Comparison of ENCODE assay signal across 2 cellular contexts in the genomic region with DNA sequence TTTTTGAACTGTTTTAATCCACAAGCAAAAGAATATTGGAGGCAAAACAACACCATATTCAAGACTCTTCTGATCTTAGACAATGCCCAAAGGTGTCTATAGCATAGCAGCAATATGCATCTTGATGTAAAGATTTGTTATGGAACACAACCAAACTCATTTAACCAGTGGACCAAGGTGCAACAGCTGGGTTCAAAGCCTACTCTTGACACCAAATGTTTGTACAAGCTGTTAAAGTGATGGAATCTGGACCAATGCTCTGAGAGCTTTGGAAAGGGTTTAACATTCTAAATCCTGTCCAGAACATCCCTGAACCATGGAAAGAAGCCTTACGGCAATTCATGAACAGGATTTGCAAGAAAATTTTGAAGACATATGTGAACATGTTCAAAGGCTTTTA.
TF ChIP-seq lines count a peak whose summit lies in the region.

No MANE protein-coding gene starts in this region.

TF ChIP-seq in HepG2, 621 proteins besides CTCF, POLR2A, EP300 and RAD21 (continues in another document):
- TF ChIP-seq, protein P1, sequence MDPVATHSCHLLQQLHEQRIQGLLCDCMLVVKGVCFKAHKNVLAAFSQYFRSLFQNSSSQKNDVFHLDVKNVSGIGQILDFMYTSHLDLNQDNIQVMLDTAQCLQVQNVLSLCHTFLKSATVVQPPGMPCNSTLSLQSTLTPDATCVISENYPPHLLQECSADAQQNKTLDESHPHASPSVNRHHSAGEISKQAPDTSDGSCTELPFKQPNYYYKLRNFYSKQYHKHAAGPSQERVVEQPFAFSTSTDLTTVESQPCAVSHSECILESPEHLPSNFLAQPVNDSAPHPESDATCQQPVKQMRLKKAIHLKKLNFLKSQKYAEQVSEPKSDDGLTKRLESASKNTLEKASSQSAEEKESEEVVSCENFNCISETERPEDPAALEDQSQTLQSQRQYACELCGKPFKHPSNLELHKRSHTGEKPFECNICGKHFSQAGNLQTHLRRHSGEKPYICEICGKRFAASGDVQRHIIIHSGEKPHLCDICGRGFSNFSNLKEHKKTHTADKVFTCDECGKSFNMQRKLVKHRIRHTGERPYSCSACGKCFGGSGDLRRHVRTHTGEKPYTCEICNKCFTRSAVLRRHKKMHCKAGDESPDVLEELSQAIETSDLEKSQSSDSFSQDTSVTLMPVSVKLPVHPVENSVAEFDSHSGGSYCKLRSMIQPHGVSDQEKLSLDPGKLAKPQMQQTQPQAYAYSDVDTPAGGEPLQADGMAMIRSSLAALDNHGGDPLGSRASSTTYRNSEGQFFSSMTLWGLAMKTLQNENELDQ (CRISPR knock-in tag; IDR thresholded peaks at IDR 0.05; ENCODE audit: borderline replicate concordance), result no peak
- TF ChIP-seq GATAD1 (CRISPR knock-in tag; IDR thresholded peaks at IDR 0.05) (no peak), POGZ (CRISPR knock-in tag; IDR thresholded peaks at IDR 0.05) (0 out of 2 replicates have a peak, but pooled peaks have one; percentile 19), TBX3 (IDR thresholded peaks at IDR 0.05; ENCODE audit: borderline replicate concordance) (peak; percentile 47; the same call in 1 of the 2 replicates), HNF4A (CRISPR knock-in tag; IDR thresholded peaks at IDR 0.05) (peak; percentile 76), ZNF558 (CRISPR knock-in tag; IDR thresholded peaks at IDR 0.05; ENCODE audit: borderline replicate concordance) (no peak), TFAP4 (IDR thresholded peaks at IDR 0.05; ENCODE audit: borderline replicate concordance, low read depth) (peak; percentile 68)
- TF ChIP-seq, protein P2, sequence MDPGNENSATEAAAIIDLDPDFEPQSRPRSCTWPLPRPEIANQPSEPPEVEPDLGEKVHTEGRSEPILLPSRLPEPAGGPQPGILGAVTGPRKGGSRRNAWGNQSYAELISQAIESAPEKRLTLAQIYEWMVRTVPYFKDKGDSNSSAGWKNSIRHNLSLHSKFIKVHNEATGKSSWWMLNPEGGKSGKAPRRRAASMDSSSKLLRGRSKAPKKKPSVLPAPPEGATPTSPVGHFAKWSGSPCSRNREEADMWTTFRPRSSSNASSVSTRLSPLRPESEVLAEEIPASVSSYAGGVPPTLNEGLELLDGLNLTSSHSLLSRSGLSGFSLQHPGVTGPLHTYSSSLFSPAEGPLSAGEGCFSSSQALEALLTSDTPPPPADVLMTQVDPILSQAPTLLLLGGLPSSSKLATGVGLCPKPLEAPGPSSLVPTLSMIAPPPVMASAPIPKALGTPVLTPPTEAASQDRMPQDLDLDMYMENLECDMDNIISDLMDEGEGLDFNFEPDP (CRISPR knock-in tag; conservative IDR thresholded peaks at IDR 0.05), result no peak
- TF ChIP-seq, protein P3, sequence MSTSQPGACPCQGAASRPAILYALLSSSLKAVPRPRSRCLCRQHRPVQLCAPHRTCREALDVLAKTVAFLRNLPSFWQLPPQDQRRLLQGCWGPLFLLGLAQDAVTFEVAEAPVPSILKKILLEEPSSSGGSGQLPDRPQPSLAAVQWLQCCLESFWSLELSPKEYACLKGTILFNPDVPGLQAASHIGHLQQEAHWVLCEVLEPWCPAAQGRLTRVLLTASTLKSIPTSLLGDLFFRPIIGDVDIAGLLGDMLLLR (CRISPR knock-in tag; IDR thresholded peaks at IDR 0.05), result no peak

TF ChIP-seq in H1, 55 proteins besides CTCF, POLR2A, EP300 and RAD21:
- TF ChIP-seq TEAD4 (IDR thresholded peaks at IDR 0.05; ENCODE audit: low read depth, low read length) (no peak), TAF1 (IDR thresholded peaks at IDR 0.05; ENCODE audit: low read depth, low read length) (no peak), RFX5 (IDR thresholded peaks at IDR 0.05; ENCODE audit: borderline replicate concordance, low read depth, low read length) (no peak)
